In the genomic region with DNA sequence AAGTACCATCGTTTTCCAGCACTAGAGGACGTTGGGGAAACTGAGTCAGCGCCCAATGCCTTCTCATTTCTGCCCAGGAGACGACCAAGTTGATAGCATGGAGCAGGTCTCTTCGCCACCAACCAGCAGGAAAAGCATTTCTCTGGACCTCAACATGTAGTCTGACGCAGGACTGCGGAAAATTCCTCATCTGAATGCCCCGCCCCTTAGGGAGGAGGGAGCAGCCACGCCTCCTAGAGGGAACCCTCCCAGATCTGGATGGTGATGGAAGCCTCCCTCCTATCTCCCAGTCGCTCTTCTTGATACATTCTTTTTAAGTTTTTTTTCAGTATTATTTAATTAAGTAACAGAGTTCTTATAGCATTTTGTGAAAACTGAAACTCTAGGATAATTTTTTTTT, we compare ENCODE assay signal across 1 cellular context.
TF ChIP-seq lines count a peak whose summit lies in the region.

No MANE protein-coding gene starts in this region.

TF ChIP-seq in SK-N-SH treated with all-trans-retinoic acid at 6 μM for 48 hours, 23 proteins besides CTCF, POLR2A, EP300 and RAD21:
- TF ChIP-seq TOX (CRISPR knock-in tag; IDR thresholded peaks at IDR 0.05; ENCODE audit: borderline replicate concordance) (no peak), BACH2 (CRISPR knock-in tag; IDR thresholded peaks at IDR 0.05; ENCODE audit: borderline replicate concordance) (no peak), ZFP3 (CRISPR knock-in tag; IDR thresholded peaks at IDR 0.05) (no peak), ZNF70 (CRISPR knock-in tag; IDR thresholded peaks at IDR 0.05) (no peak), CSRNP3 (CRISPR knock-in tag; IDR thresholded peaks at IDR 0.05) (no peak), GLIS3 (CRISPR knock-in tag; IDR thresholded peaks at IDR 0.05) (no peak), RARB (CRISPR knock-in tag; IDR thresholded peaks at IDR 0.05) (no peak), TCF4 (CRISPR knock-in tag; IDR thresholded peaks at IDR 0.05; ENCODE audit: borderline replicate concordance) (no peak)
